Comparison of ENCODE assay signal across 13 cellular contexts in genomic region chr3:191269289-191270085, GRCh38. TPM values are rescaled to one million over a fixed set of nuclear protein-coding genes. Genes with fewer than 3 reads are reported as not detected.
DNase-seq lines count a peak whose midpoint lies in the region; ATAC-seq, FAIRE-seq and TF ChIP-seq lines count a peak whose summit lies in the region.
"Had no signal": no experiment of that assay in that cellular context is flagged by ENCODE, and none has a peak within 500 bp of the region (broad histone marks: within the 10 kb centered on the region; RNA-seq: fewer than 3 reads in every experiment).

No MANE protein-coding gene starts in this region.

- no peak overlapping the region for H3K56ac ChIP-seq in IMR-90 (ENCODE audit: extremely low read depth, insufficient read depth, low read length)

- no peak for TF ChIP-seq EP300 in gastroesophageal sphincter (IDR thresholded peaks at IDR 0.05)

- H2BK15ac ChIP-seq in IMR-90 (ENCODE audit: low read depth, low read length): no peak overlapping the region

- H3K9ac ChIP-seq in IMR-90 (ENCODE audit: low read depth, low read length): no peak overlapping the region

- TF ChIP-seq CTCF in IMR-90 (conservative IDR thresholded peaks at IDR 0.05; ENCODE audit: low read depth, low read length) (no peak), gastroesophageal sphincter (IDR thresholded peaks at IDR 0.05) (no peak), lower leg skin (IDR thresholded peaks at IDR 0.05) (no peak)

- POLR2A ChIA-PET in IMR-90 (lab: Charles Lee; ENCODE audit: unreplicated experiment): no interaction called here

- H2BK5ac ChIP-seq in IMR-90 (ENCODE audit: low read depth, low read length, poor library complexity, severe bottlenecking): no peak overlapping the region

- in situ Hi-C loops in IMR-90 (cut with MboI; ENCODE audit: low sequenced_read_pairs): no loop called here

- H4K20me1 ChIP-seq in IMR-90 (ENCODE audit: insufficient read depth, low read length): no peaks in the 10 kb centered on the region

- 44% methylated on average over 1 of the region's 5 CpGs; no CpG with 5 or more reads in 1 of the 2 experiments for WGBS in IMR-90 (ENCODE audit: extremely low coverage in 2 of 2, insufficient read length in 1 of 2), 2 experiments
- 41 to 60% methylated on average over 4 to 5 of the region's 5 CpGs for WGBS in gastroesophageal sphincter (ENCODE audit: low coverage in 1 of 2), 2 donors
- WGBS in lower leg skin, 2 donors: 62 to 69% methylated on average over 5 of the region's 5 CpGs

- H3K9me1 ChIP-seq in IMR-90 (ENCODE audit: insufficient read depth, low read length): no peaks in the 10 kb centered on the region

- H3K36me3 ChIP-seq in IMR-90 (ENCODE audit: control insufficient read depth, insufficient read depth, low read length) (no peaks in the 10 kb centered on the region), gastroesophageal sphincter (no peaks in the 10 kb centered on the region)

- TF ChIP-seq RAD21 in IMR-90 (IDR thresholded peaks at IDR 0.05; ENCODE audit: low read length): no peak

- H3K4me3 ChIP-seq in IMR-90 (ENCODE audit: insufficient read depth, low read depth, low read length) (no peak overlapping the region), gastroesophageal sphincter (no peak overlapping the region), lower leg skin (ENCODE audit: low read depth, poor library complexity, severe bottlenecking) (no peak overlapping the region)
- H3K4me3 ChIP-seq: smooth muscle cell had no signal

- H3K14ac ChIP-seq in IMR-90 (replicated peaks; ENCODE audit: low read depth, low read length): no peak overlapping the region

- no peak overlapping the region for H4K91ac ChIP-seq in IMR-90 (ENCODE audit: insufficient read depth, low read depth, low read length)

- intact Hi-C loops in IMR-90 (cut with micrococcal nuclease): no loop called here
- intact Hi-C loops in lower leg skin (cut with DNase I; ENCODE audit: low total_unique reads): no loop called here

- no peak overlapping the region for H2BK20ac ChIP-seq in IMR-90 (ENCODE audit: low read depth, low read length)

- H2BK120ac ChIP-seq in IMR-90 (ENCODE audit: low read depth, low read length): no peak overlapping the region

- TF ChIP-seq POLR2A in IMR-90 (IDR thresholded peaks at IDR 0.05; ENCODE audit: low read depth, low read length) (no peak), gastroesophageal sphincter (IDR thresholded peaks at IDR 0.05) (no peak), lower leg skin (IDR thresholded peaks at IDR 0.05) (no peak)

- H3K4me1 ChIP-seq in IMR-90 (ENCODE audit: control insufficient read depth, insufficient read depth, low read length): no peaks in the 10 kb centered on the region
- peaks cover 0 to 14% (median 0%) of the 10 kb centered on the region in 3 donors for H3K4me1 ChIP-seq in gastroesophageal sphincter

- no peak for FAIRE-seq in HTR-8/SVneo (lab: Jason Lieb, UNC)

- peaks cover 1% of the 10 kb centered on the region for H3K27me3 ChIP-seq in IMR-90 (ENCODE audit: control insufficient read depth, insufficient read depth, low read length)
- H3K27me3 ChIP-seq in gastroesophageal sphincter: no peaks in the 10 kb centered on the region

- no peak overlapping the region for H2AK9ac ChIP-seq in IMR-90 (replicated peaks; ENCODE audit: low read depth, low read length, poor library complexity)

- DNase-seq in AG08396 (ENCODE audit: low spot score) (peak; percentile 27), IMR-90 (peak; percentile 75), lower leg skin (ENCODE audit: low spot score in 2 of 2) (no peak), amniotic stem cell (lab: John Stamatoyannopoulos, UW) (no peak), HTR-8/SVneo (ENCODE audit: insufficient read length, low spot score) (no peak)
- DNase-seq: activated T-cell treated with anti-CD3 and anti-CD28 coated beads for 4 hours; caudate nucleus; GDM1; stimulated activated naive CD8-positive, alpha-beta T cell treated with anti-CD3 and anti-CD28 coated beads, Interleukin-15, Interleukin-2, amounts not matched to agents 100 U/mL and 50 U/mL, for 24 hours had no signal

- no peak overlapping the region for H3K4me2 ChIP-seq in IMR-90 (ENCODE audit: low read depth, low read length)
- H3K4me2 ChIP-seq: smooth muscle cell had no signal

- ATAC-seq in GM19395 (IDR thresholded peaks at IDR 0.05; ENCODE audit: unreplicated experiment) (peak; percentile 79), HG02852 (IDR thresholded peaks at IDR 0.05; ENCODE audit: unreplicated experiment) (peak; percentile 81), IMR-90 (ENCODE audit: low read depth) (peak; percentile 92), gastroesophageal sphincter (no peak)
- ATAC-seq: stimulated activated naive CD8-positive, alpha-beta T cell treated with anti-CD3 and anti-CD28 coated beads, Interleukin-15, Interleukin-2, amounts not matched to agents 100 U/mL and 50 U/mL, for 24 hours had no signal

- H3K4ac ChIP-seq in IMR-90 (ENCODE audit: low read depth, low read length): no peak overlapping the region

- H3K23ac ChIP-seq in IMR-90 (ENCODE audit: low read depth, low read length): no peak overlapping the region

- no peaks in the 10 kb centered on the region for H3K79me1 ChIP-seq in IMR-90 (ENCODE audit: low read depth in 1 of 2, low read length in 2 of 2)

- H2AFZ ChIP-seq in IMR-90 (replicated peaks; ENCODE audit: low read length, poor library complexity): no peak overlapping the region

- no peak overlapping the region for H2AK5ac ChIP-seq in IMR-90 (ENCODE audit: low read depth, low read length)

- H3K9me3 ChIP-seq in IMR-90 (ENCODE audit: control insufficient read depth, insufficient read depth, low read length) (0 out of 2 replicates have a peak, but pooled peaks cover 2% of the 10 kb centered on the region), gastroesophageal sphincter (no peaks in the 10 kb centered on the region)

- CTCF ChIA-PET in IMR-90 (lab: Yijun Ruan, JAX): no interaction called here

- no peak overlapping the region for H4K8ac ChIP-seq in IMR-90 (ENCODE audit: low read depth in 2 of 2, low read length in 2 of 2)

- H3K27ac ChIP-seq in IMR-90 (ENCODE audit: insufficient read depth, low read length): no peak overlapping the region
- H3K27ac ChIP-seq in gastroesophageal sphincter: no peak overlapping the region

- dilution Hi-C loops in IMR-90 (cut with HindIII; ENCODE audit: low sequenced_read_pairs, unreplicated experiment): no loop called here

- no TSS peak for BruUV-seq in IMR-90 (replicated peaks; lab: Mats Ljungman, UMichigan)

- no peak overlapping the region for H3K18ac ChIP-seq in IMR-90 (ENCODE audit: low read depth, low read length)

- no peak overlapping the region for H4K5ac ChIP-seq in IMR-90 (ENCODE audit: low read depth, low read length)

TF ChIP-seq in IMR-90, 13 proteins besides CTCF, POLR2A, EP300 and RAD21:
- peak; percentile 57; the same call in 1 of the 2 replicates for TF ChIP-seq FOS (IDR thresholded peaks at IDR 0.05; ENCODE audit: low read depth, low read length)
- TF ChIP-seq, protein P1, sequence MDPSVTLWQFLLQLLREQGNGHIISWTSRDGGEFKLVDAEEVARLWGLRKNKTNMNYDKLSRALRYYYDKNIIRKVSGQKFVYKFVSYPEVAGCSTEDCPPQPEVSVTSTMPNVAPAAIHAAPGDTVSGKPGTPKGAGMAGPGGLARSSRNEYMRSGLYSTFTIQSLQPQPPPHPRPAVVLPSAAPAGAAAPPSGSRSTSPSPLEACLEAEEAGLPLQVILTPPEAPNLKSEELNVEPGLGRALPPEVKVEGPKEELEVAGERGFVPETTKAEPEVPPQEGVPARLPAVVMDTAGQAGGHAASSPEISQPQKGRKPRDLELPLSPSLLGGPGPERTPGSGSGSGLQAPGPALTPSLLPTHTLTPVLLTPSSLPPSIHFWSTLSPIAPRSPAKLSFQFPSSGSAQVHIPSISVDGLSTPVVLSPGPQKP (IDR thresholded peaks at IDR 0.05; ENCODE audit: borderline replicate concordance, low read depth, low read length): no peak

RNA-seq across cellular contexts. Expression of gene CCDC50, which starts 59.7 kb away (rescaled TPM):
- total RNA-seq in IMR-90 (2012; rRNA removed) (63.1 and 110 TPM in 2 replicates), gastroesophageal sphincter (100 to 1,000 TPM; 133 to 248 (median 194) TPM), lower leg skin (10 to 100 TPM; 27.8 to 58.7 (median 34.5) TPM)
- 57.7 and 59.0 TPM in 2 replicates for polyA plus RNA-seq in IMR-90 (2012; rRNA removed)
- polyA plus RNA-seq in IMR-90 (2012; cell fraction: cytosol; rRNA removed): 37.1 and 54.2 TPM in 2 replicates
- 25.1 and 52.9 TPM in 2 replicates for polyA plus RNA-seq in IMR-90 (2012; cell fraction: nucleus; rRNA removed; ENCODE audit: low replicate concordance)

Comparison
In these comparisons a context has a peak if more than half of its experiments do, and no peak if none do; other contexts are left out.
1. DNase-seq: peak in AG08396 (single experiment) and IMR-90 (single experiment); none in lower leg skin (0 of 2), amniotic stem cell (single experiment) and HTR-8/SVneo (single experiment).